ENCODE assay signal across 2 cellular contexts in the genomic region with DNA sequence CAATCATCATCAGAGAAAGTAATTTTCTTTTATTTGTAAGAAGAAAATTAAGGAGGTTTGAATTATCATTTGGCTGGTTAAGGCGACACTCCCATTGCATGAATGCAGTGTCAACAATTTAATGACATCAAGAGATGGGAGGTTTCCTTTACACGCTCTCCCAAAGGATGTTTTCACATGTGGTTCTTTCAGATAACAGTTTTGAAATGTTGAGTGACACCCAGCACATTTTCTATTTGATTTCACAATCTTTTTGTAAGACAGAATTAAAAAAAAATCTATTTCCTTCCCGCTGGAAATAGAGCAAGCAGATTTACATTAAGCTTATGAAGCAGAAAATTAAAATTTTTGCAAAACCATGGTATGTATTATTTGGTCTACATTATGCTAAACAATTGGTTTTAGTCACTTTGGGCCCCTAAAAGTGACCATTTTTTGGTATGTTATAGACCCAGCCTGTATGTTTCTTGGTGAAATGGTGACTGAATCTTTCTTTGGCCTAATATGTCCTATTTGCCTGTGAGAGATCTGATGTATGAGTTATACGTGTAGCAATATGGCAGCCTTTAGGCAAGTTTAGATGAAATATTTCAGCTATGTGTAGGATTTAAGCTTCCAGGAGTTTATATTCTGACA.
TF ChIP-seq lines count a peak whose summit lies in the region.

No MANE protein-coding gene starts in this region.

TF ChIP-seq in IMR-90, 13 proteins besides CTCF, POLR2A, EP300 and RAD21:
- TF ChIP-seq BHLHE40 (IDR thresholded peaks at IDR 0.05; ENCODE audit: low read depth, low read length) (no peak), RCOR1 (IDR thresholded peaks at IDR 0.05; ENCODE audit: insufficient replicate concordance, low read length) (no peak), FOS (IDR thresholded peaks at IDR 0.05; ENCODE audit: low read depth, low read length) (no peak), CEBPB (IDR thresholded peaks at IDR 0.05; ENCODE audit: low read depth, low read length) (0 out of 2 replicates have a peak, but pooled peaks have one; percentile 19), NFE2L2 (IDR thresholded peaks at IDR 0.05; ENCODE audit: low read depth, low read length) (no peak), ELK1 (IDR thresholded peaks at IDR 0.05; ENCODE audit: borderline replicate concordance, low read depth, low read length) (no peak), MAFK (IDR thresholded peaks at IDR 0.05; ENCODE audit: low read depth, low read length) (no peak), CHD1 (IDR thresholded peaks at IDR 0.05; ENCODE audit: low read depth, low read length) (no peak)
- TF ChIP-seq, protein P1, sequence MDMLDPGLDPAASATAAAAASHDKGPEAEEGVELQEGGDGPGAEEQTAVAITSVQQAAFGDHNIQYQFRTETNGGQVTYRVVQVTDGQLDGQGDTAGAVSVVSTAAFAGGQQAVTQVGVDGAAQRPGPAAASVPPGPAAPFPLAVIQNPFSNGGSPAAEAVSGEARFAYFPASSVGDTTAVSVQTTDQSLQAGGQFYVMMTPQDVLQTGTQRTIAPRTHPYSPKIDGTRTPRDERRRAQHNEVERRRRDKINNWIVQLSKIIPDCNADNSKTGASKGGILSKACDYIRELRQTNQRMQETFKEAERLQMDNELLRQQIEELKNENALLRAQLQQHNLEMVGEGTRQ (IDR thresholded peaks at IDR 0.05; ENCODE audit: low read depth, low read length) = no peak

TF ChIP-seq in HepG2, 621 proteins besides CTCF, POLR2A, EP300 and RAD21:
- TF ChIP-seq CEBPB (IDR thresholded peaks at IDR 0.05; ENCODE audit: borderline replicate concordance, low read depth, low read length) = 0 out of 2 replicates have a peak, but pooled peaks have one; percentile 4
- no peak for TF ChIP-seq AHDC1 (CRISPR knock-in tag; IDR thresholded peaks at IDR 0.05; ENCODE audit: borderline replicate concordance)
